Comparison of ENCODE assay signal across 7 cellular contexts in the genomic region with DNA sequence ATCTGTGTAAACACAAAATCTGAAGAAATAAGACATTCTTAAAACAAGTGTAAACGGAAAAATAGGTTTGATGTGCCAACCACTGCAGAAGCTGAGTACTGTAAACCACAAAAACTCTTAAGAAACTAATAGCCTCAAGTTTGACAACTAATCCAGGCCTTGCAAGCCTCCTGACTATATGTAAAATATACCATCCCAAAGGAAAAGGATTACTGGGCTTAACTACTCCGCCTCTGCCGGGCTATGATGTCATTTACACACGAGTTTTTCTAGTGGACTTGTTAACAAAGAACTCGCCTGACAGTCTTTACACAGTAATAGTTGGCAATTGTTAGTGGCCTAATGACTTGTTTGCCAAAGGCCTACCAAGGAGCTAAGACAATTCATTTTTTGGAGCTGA. TPM values are rescaled to one million over a fixed set of nuclear protein-coding genes. Genes with fewer than 3 reads are reported as not detected.
DNase-seq lines count a peak whose midpoint lies in the region; ATAC-seq and TF ChIP-seq lines count a peak whose summit lies in the region.

No MANE protein-coding gene starts in this region.

- H3K9me3 ChIP-seq in upper lobe of left lung, result no peaks in the 10 kb centered on the region

- WGBS in upper lobe of left lung, 2 donors, result 5 to 6% methylated on average over 5 of the region's 5 CpGs

- H3K4me3 Mint-ChIP-seq in MCF 10A (ENCODE audit: unreplicated experiment), result peak overlapping the region; percentile 98

- TF ChIP-seq POLR2A in upper lobe of left lung (IDR thresholded peaks at IDR 0.05), result no peak

- peak overlapping the region; percentile 90 for H3K27ac Mint-ChIP-seq in MCF 10A (ENCODE audit: low read depth, unreplicated experiment)

- H3K27me3 ChIP-seq in upper lobe of left lung, result no peaks in the 10 kb centered on the region

- peak overlapping the region; percentile 20 to 100 (median 99) for H3K27ac ChIP-seq in upper lobe of left lung

- peak overlapping the region; percentile 66 to 90 (median 85) for H3K4me3 ChIP-seq in upper lobe of left lung

- no peaks in the 10 kb centered on the region for H3K36me3 ChIP-seq in upper lobe of left lung

- H3K4me1 ChIP-seq in upper lobe of left lung, result peaks cover 49 to 62% (median 56%) of the 10 kb centered on the region in 4 donors

- no peak for TF ChIP-seq EP300 in upper lobe of left lung (IDR thresholded peaks at IDR 0.05)

- CTCF ChIA-PET in MCF 10A (lab: Yijun Ruan, JAX), result interaction anchor here (0.6 kb wide), 1 partner anchor 96 kb away, joined by 3 read pairs; no protein-coding TSS in a partner anchor

- H3K4me1 Mint-ChIP-seq in MCF 10A (ENCODE audit: insufficient read depth, unreplicated experiment), result peaks cover 19% of the 10 kb centered on the region

- no peaks in the 10 kb centered on the region for H3K27me3 Mint-ChIP-seq in MCF 10A (ENCODE audit: insufficient read depth, unreplicated experiment)

- no peak for ATAC-seq in upper lobe of left lung (ENCODE audit: low FRiP score in 2 of 2)

- intact Hi-C loops in MCF 10A (cut with micrococcal nuclease), result loop anchor here (2.0 to 10.0 kb wide), 3 partner anchors 85 to 291 kb away; a partner anchor contains a TSS

- TF ChIP-seq CTCF in MCF 10A (IDR thresholded peaks at IDR 0.05; ENCODE audit: unreplicated experiment) (no peak), upper lobe of left lung (IDR thresholded peaks at IDR 0.05) (no peak)

- no TSS peak for BruUV-seq in MCF 10A (replicated peaks; lab: Mats Ljungman, UMichigan)

- H3K36me3 Mint-ChIP-seq in MCF 10A (ENCODE audit: insufficient read depth, unreplicated experiment), result peaks cover 6% of the 10 kb centered on the region

- DNase-seq in ELR (ENCODE audit: low read depth) (peak; percentile 66), MV-4-11 (lab: John Stamatoyannopoulos, UW) (peak; percentile 37), MCF 10A (ENCODE audit: unreplicated experiment) (peak; percentile 32), lung microvascular endothelial cell (ENCODE audit: low read depth in 2 of 2) (peak; percentile 65 to 76), upper lobe of left lung (peak in 1 of 2 donors; percentile 47), NCI-H1436 (lab: John Stamatoyannopoulos, UW) (no peak)
- DNase-seq in stimulated activated CD8-positive, alpha-beta memory T cell treated with anti-CD3 and anti-CD28 coated beads, Interleukin-4, amount 100 ng/mL, for 48 hours, result no peak

- POLR2A ChIA-PET in MCF 10A (lab: Yijun Ruan, JAX), result interaction anchor here (0.6 to 2.3 kb wide), 7 partner anchors 58 to 192 kb away, joined by 3 to 10 read pairs (median 5); no protein-coding TSS in a partner anchor

- no peaks in the 10 kb centered on the region for H3K9me3 Mint-ChIP-seq in MCF 10A (ENCODE audit: unreplicated experiment)

RNA-seq across cellular contexts. Expression of a gene that starts 2.1 kb away (rescaled TPM):
- total RNA-seq in MCF 10A (2022) (150 and 187 TPM in 2 replicates), lung microvascular endothelial cell (71.3 and 91.9 TPM in 2 replicates), upper lobe of left lung (100 to 1,000 TPM in 2 of 6 donors, 10 to 100 TPM in 4; 59.7 to 170 (median 86.5) TPM)

Comparison
In these comparisons a context has a peak if more than half of its experiments do, and no peak if none do; other contexts are left out.
1. DNase-seq: peak in ELR (single experiment), MV-4-11 (single experiment), MCF 10A (single experiment) and lung microvascular endothelial cell (2 of 2); none in stimulated activated CD8-positive, alpha-beta memory T cell treated with anti-CD3 and anti-CD28 coated beads, Interleukin-4, amount 100 ng/mL, for 48 hours (single experiment) and NCI-H1436 (single experiment).